In genomic region chr3:152470893-152471292, GRCh38 we compare ENCODE assay signal across 17 cellular contexts.
A peak's percentile ranks its signal among the peaks of the same experiment; 100 is the strongest.
DNase-seq lines count a peak whose midpoint lies in the region; ATAC-seq and TF ChIP-seq lines count a peak whose summit lies in the region.
"Had no signal": no experiment of that assay in that cellular context is flagged by ENCODE, and none has a peak within 500 bp of the region (broad histone marks: within the 10 kb centered on the region; RNA-seq: fewer than 3 reads in every experiment).

No MANE protein-coding gene starts in this region.

- H3K27ac Mint-ChIP-seq in activated CD4-positive, alpha-beta memory T cell treated with anti-CD3 and anti-CD28 coated beads for 36 hours = peak overlapping the region; percentile 38
- no peak overlapping the region for H3K27ac Mint-ChIP-seq in activated CD4-positive, alpha-beta memory T cell treated with anti-CD3 and anti-CD28 coated beads, Interleukin-2, amount 10 ng/mL, durations not matched to agents 7 days and 5 days
- peak overlapping the region; percentile 21 to 57 for H3K27ac Mint-ChIP-seq in T-cell
- peak overlapping the region; percentile 58 for H3K27ac Mint-ChIP-seq in memory B cell
- H3K27ac Mint-ChIP-seq in stimulated activated memory B cell treated with anti-CD40 and anti-IgM and Interleukin-4, amounts not matched to agents 10 μg/mL and 1 μg/mL and 100 μg/mL, for 72 hours = peak overlapping the region; percentile 33

- no peak overlapping the region for H3K9ac ChIP-seq in colonic mucosa (ENCODE audit: low read depth in 2 of 2, low read length in 2 of 2)
- H3K9ac ChIP-seq: GM23248 had no signal

- CTCF ChIA-PET in activated CD4-positive, alpha-beta memory T cell treated with anti-CD3 and anti-CD28 coated beads for 36 hours (lab: Charles Lee) = no interaction called here
- CTCF ChIA-PET in activated CD4-positive, alpha-beta memory T cell treated with anti-CD3 and anti-CD28 coated beads, Interleukin-2, amount 10 ng/mL, durations not matched to agents 7 days and 5 days (lab: Charles Lee) = no interaction called here
- CTCF ChIA-PET in T-cell (lab: Charles Lee) = interaction anchor here (0.6 kb wide), 2 partner anchors 29 to 1185 kb away, joined by 3 read pairs; no protein-coding TSS in a partner anchor

- H3K4me1 Mint-ChIP-seq in activated CD4-positive, alpha-beta memory T cell treated with anti-CD3 and anti-CD28 coated beads for 36 hours (ENCODE audit: low read depth) = peaks cover 16% of the 10 kb centered on the region
- H3K4me1 Mint-ChIP-seq in activated CD4-positive, alpha-beta memory T cell treated with anti-CD3 and anti-CD28 coated beads, Interleukin-2, amount 10 ng/mL, durations not matched to agents 7 days and 5 days = peaks cover 16% of the 10 kb centered on the region
- H3K4me1 Mint-ChIP-seq in T-cell (peaks cover 19 to 25% (median 21%) of the 10 kb centered on the region in 3 donors), memory B cell (peaks cover 21% of the 10 kb centered on the region)
- H3K4me1 Mint-ChIP-seq in stimulated activated memory B cell treated with anti-CD40 and anti-IgM and Interleukin-4, amounts not matched to agents 10 μg/mL and 1 μg/mL and 100 μg/mL, for 72 hours = peaks cover 36% of the 10 kb centered on the region

- TF ChIP-seq CTCF in colonic mucosa (IDR thresholded peaks at IDR 0.05) = no peak

- no peaks in the 10 kb centered on the region for H3K27me3 Mint-ChIP-seq in activated CD4-positive, alpha-beta memory T cell treated with anti-CD3 and anti-CD28 coated beads for 36 hours
- H3K27me3 Mint-ChIP-seq in activated CD4-positive, alpha-beta memory T cell treated with anti-CD3 and anti-CD28 coated beads, Interleukin-2, amount 10 ng/mL, durations not matched to agents 7 days and 5 days = peaks cover 8% of the 10 kb centered on the region
- H3K27me3 Mint-ChIP-seq in T-cell (no peaks in the 10 kb centered on the region), memory B cell (no peaks in the 10 kb centered on the region)
- no peaks in the 10 kb centered on the region for H3K27me3 Mint-ChIP-seq in stimulated activated memory B cell treated with anti-CD40 and anti-IgM and Interleukin-4, amounts not matched to agents 10 μg/mL and 1 μg/mL and 100 μg/mL, for 72 hours

- no peak overlapping the region for H3K27ac ChIP-seq in colonic mucosa
- H3K27ac ChIP-seq: GM23248 had no signal

- no peaks in the 10 kb centered on the region for H3K4me1 ChIP-seq in colonic mucosa

- ATAC-seq in T-cell (replicated peaks in 1 of 4) = no peak
- no peak for ATAC-seq in memory B cell (ENCODE audit: low read depth)
- no peak for ATAC-seq in stimulated activated memory B cell treated with anti-CD40 and anti-IgM and Interleukin-4, amounts not matched to agents 10 μg/mL and 1 μg/mL and 100 μg/mL, for 72 hours

- H3K9me3 ChIP-seq in colonic mucosa = no peaks in the 10 kb centered on the region

- intact Hi-C loops in activated CD4-positive, alpha-beta memory T cell treated with anti-CD3 and anti-CD28 coated beads for 36 hours (cut with micrococcal nuclease) = no loop called here
- intact Hi-C loops in colonic mucosa (cut with DNase I) (loop anchor here (5.0 to 10.0 kb wide), 3 partner anchors 51 to 494 kb away; no protein-coding TSS in a partner anchor), head of caudate nucleus (cut with DNase I) (loop anchor here (5.0 to 10.0 kb wide), 2 partner anchors 51 to 104 kb away; no protein-coding TSS in a partner anchor)

- no peaks in the 10 kb centered on the region for H3K36me3 ChIP-seq in colonic mucosa

- POLR2A ChIA-PET in activated CD4-positive, alpha-beta memory T cell treated with anti-CD3 and anti-CD28 coated beads for 36 hours (lab: Charles Lee) = no interaction called here
- POLR2A ChIA-PET in activated CD4-positive, alpha-beta memory T cell treated with anti-CD3 and anti-CD28 coated beads, Interleukin-2, amount 10 ng/mL, durations not matched to agents 7 days and 5 days (lab: Charles Lee) = no interaction called here
- POLR2A ChIA-PET in T-cell (lab: Charles Lee) = no interaction called here

- peaks cover 4% of the 10 kb centered on the region for H3K36me3 Mint-ChIP-seq in activated CD4-positive, alpha-beta memory T cell treated with anti-CD3 and anti-CD28 coated beads for 36 hours
- peaks cover 13% of the 10 kb centered on the region for H3K36me3 Mint-ChIP-seq in activated CD4-positive, alpha-beta memory T cell treated with anti-CD3 and anti-CD28 coated beads, Interleukin-2, amount 10 ng/mL, durations not matched to agents 7 days and 5 days (ENCODE audit: low read depth)
- peaks cover 8% of the 10 kb centered on the region for H3K36me3 Mint-ChIP-seq in T-cell
- peaks cover 3% of the 10 kb centered on the region for H3K36me3 Mint-ChIP-seq in memory B cell
- peaks cover 5% of the 10 kb centered on the region for H3K36me3 Mint-ChIP-seq in stimulated activated memory B cell treated with anti-CD40 and anti-IgM and Interleukin-4, amounts not matched to agents 10 μg/mL and 1 μg/mL and 100 μg/mL, for 72 hours

- H3K4me3 Mint-ChIP-seq in activated CD4-positive, alpha-beta memory T cell treated with anti-CD3 and anti-CD28 coated beads for 36 hours = no peak overlapping the region
- no peak overlapping the region for H3K4me3 Mint-ChIP-seq in activated CD4-positive, alpha-beta memory T cell treated with anti-CD3 and anti-CD28 coated beads, Interleukin-2, amount 10 ng/mL, durations not matched to agents 7 days and 5 days
- no peak overlapping the region for H3K4me3 Mint-ChIP-seq in T-cell
- H3K4me3 Mint-ChIP-seq in memory B cell = no peak overlapping the region
- no peak overlapping the region for H3K4me3 Mint-ChIP-seq in stimulated activated memory B cell treated with anti-CD40 and anti-IgM and Interleukin-4, amounts not matched to agents 10 μg/mL and 1 μg/mL and 100 μg/mL, for 72 hours
- H3K4me3 Mint-ChIP-seq: CD14-positive monocyte had no signal

- DNase-seq in activated CD4-positive, alpha-beta memory T cell treated with anti-CD3 and anti-CD28 coated beads for 36 hours = no peak
- DNase-seq in activated CD4-positive, alpha-beta memory T cell treated with anti-CD3 and anti-CD28 coated beads, Interleukin-2, amount 10 ng/mL, durations not matched to agents 7 days and 5 days = no peak
- no peak for DNase-seq in T-cell
- DNase-seq in memory B cell (ENCODE audit: low spot score in 2 of 2) = no peak
- no peak for DNase-seq in colonic mucosa
- no peak for DNase-seq in head of caudate nucleus
- no peak for DNase-seq in effector CD4-positive, alpha-beta T cell
- DNase-seq: DMS79, GM23248, KG1, NCI-H1105, NCI-H187, NCI-H2171, NCI-H446 treated with DMSO at 0.1 percent for 48 hours, SHP77 had no signal

- no peaks in the 10 kb centered on the region for H3K27me3 ChIP-seq in colonic mucosa

- H3K9me3 Mint-ChIP-seq in activated CD4-positive, alpha-beta memory T cell treated with anti-CD3 and anti-CD28 coated beads for 36 hours = no peaks in the 10 kb centered on the region
- no peaks in the 10 kb centered on the region for H3K9me3 Mint-ChIP-seq in activated CD4-positive, alpha-beta memory T cell treated with anti-CD3 and anti-CD28 coated beads, Interleukin-2, amount 10 ng/mL, durations not matched to agents 7 days and 5 days
- no peaks in the 10 kb centered on the region for H3K9me3 Mint-ChIP-seq in T-cell
- no peaks in the 10 kb centered on the region for H3K9me3 Mint-ChIP-seq in memory B cell
- no peaks in the 10 kb centered on the region for H3K9me3 Mint-ChIP-seq in stimulated activated memory B cell treated with anti-CD40 and anti-IgM and Interleukin-4, amounts not matched to agents 10 μg/mL and 1 μg/mL and 100 μg/mL, for 72 hours

- no peak overlapping the region for H3K4me3 ChIP-seq in colonic mucosa

Comparison
In these comparisons a context has a peak if more than half of its experiments do, and no peak if none do; other contexts are left out.
1. CTCF ChIA-PET loops: an anchor here in T-cell (0.6 kb wide); none called in activated CD4-positive, alpha-beta memory T cell treated with anti-CD3 and anti-CD28 coated beads for 36 hours and activated CD4-positive, alpha-beta memory T cell treated with anti-CD3 and anti-CD28 coated beads, Interleukin-2, amount 10 ng/mL, durations not matched to agents 7 days and 5 days.